2 cellular contexts compared by ENCODE assay signal in genomic region chr12:66190519-66191406, GRCh38.
TF ChIP-seq lines count a peak whose summit lies in the region.

No MANE protein-coding gene starts in this region.

TF ChIP-seq in IMR-90, 13 proteins besides CTCF, POLR2A, EP300 and RAD21:
- no peak for TF ChIP-seq MAFK (IDR thresholded peaks at IDR 0.05; ENCODE audit: low read depth, low read length)
- no peak for TF ChIP-seq RFX5 (IDR thresholded peaks at IDR 0.05; ENCODE audit: low read depth, low read length)
- no peak for TF ChIP-seq MXI1 (IDR thresholded peaks at IDR 0.05; ENCODE audit: borderline replicate concordance, low read depth, low read length)
- TF ChIP-seq RCOR1 (IDR thresholded peaks at IDR 0.05; ENCODE audit: insufficient replicate concordance, low read length): no peak
- TF ChIP-seq MAZ (IDR thresholded peaks at IDR 0.05; ENCODE audit: borderline replicate concordance, low read depth, low read length): no peak
- TF ChIP-seq SMC3 (IDR thresholded peaks at IDR 0.05; ENCODE audit: low read depth, low read length): no peak
- TF ChIP-seq NFE2L2 (IDR thresholded peaks at IDR 0.05; ENCODE audit: low read depth, low read length): no peak
- no peak for TF ChIP-seq BHLHE40 (IDR thresholded peaks at IDR 0.05; ENCODE audit: low read depth, low read length)
- TF ChIP-seq CHD1 (IDR thresholded peaks at IDR 0.05; ENCODE audit: low read depth, low read length): no peak
- TF ChIP-seq CEBPB (IDR thresholded peaks at IDR 0.05; ENCODE audit: low read depth, low read length): no peak
- no peak for TF ChIP-seq FOS (IDR thresholded peaks at IDR 0.05; ENCODE audit: low read depth, low read length)

TF ChIP-seq in GM12878, 131 proteins besides CTCF, POLR2A, EP300 and RAD21:
- TF ChIP-seq IKZF2 (IDR thresholded peaks at IDR 0.05) (peak in 1 of 2 experiments; percentile 25; a peak in 2 of 4 replicates), MTA2 (IDR thresholded peaks at IDR 0.05; ENCODE audit: low read depth) (peak; percentile 68), RUNX3 (IDR thresholded peaks at IDR 0.05; ENCODE audit: low read length) (peak; percentile 9; the same call in 1 of the 2 replicates), MXI1 (IDR thresholded peaks at IDR 0.05; ENCODE audit: low read depth, low read length) (peak; percentile 30; the same call in 1 of the 2 replicates), ATF7 (IDR thresholded peaks at IDR 0.05; ENCODE audit: low read depth) (no peak), SMAD1 (IDR thresholded peaks at IDR 0.05; ENCODE audit: low read depth, partially characterized antibody) (no peak), SPI1 (IDR thresholded peaks at IDR 0.05; ENCODE audit: borderline replicate concordance, insufficient read depth, low read depth, low read length) (peak; percentile 91), KAT2A (conservative IDR thresholded peaks at IDR 0.05; ENCODE audit: control insufficient read depth, low read depth, low read length) (no peak), BCL11A (IDR thresholded peaks at IDR 0.05; ENCODE audit: low read depth, low read length) (peak; percentile 34; the same call in 1 of the 2 replicates), MEF2B (IDR thresholded peaks at IDR 0.05; ENCODE audit: partially characterized antibody, poor library complexity, severe bottlenecking) (no peak), ATF3 (IDR thresholded peaks at IDR 0.05; ENCODE audit: borderline replicate concordance, extremely low read depth, low read depth, low read length) (no peak)
- TF ChIP-seq, protein P1, sequence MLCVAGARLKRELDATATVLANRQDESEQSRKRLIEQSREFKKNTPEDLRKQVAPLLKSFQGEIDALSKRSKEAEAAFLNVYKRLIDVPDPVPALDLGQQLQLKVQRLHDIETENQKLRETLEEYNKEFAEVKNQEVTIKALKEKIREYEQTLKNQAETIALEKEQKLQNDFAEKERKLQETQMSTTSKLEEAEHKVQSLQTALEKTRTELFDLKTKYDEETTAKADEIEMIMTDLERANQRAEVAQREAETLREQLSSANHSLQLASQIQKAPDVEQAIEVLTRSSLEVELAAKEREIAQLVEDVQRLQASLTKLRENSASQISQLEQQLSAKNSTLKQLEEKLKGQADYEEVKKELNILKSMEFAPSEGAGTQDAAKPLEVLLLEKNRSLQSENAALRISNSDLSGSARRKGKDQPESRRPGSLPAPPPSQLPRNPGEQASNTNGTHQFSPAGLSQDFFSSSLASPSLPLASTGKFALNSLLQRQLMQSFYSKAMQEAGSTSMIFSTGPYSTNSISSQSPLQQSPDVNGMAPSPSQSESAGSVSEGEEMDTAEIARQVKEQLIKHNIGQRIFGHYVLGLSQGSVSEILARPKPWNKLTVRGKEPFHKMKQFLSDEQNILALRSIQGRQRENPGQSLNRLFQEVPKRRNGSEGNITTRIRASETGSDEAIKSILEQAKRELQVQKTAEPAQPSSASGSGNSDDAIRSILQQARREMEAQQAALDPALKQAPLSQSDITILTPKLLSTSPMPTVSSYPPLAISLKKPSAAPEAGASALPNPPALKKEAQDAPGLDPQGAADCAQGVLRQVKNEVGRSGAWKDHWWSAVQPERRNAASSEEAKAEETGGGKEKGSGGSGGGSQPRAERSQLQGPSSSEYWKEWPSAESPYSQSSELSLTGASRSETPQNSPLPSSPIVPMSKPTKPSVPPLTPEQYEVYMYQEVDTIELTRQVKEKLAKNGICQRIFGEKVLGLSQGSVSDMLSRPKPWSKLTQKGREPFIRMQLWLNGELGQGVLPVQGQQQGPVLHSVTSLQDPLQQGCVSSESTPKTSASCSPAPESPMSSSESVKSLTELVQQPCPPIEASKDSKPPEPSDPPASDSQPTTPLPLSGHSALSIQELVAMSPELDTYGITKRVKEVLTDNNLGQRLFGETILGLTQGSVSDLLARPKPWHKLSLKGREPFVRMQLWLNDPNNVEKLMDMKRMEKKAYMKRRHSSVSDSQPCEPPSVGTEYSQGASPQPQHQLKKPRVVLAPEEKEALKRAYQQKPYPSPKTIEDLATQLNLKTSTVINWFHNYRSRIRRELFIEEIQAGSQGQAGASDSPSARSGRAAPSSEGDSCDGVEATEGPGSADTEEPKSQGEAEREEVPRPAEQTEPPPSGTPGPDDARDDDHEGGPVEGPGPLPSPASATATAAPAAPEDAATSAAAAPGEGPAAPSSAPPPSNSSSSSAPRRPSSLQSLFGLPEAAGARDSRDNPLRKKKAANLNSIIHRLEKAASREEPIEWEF (IDR thresholded peaks at IDR 0.05; ENCODE audit: insufficient replicate concordance, low read depth, low read length): peak; percentile 6
